ENCODE assay signal across 5 cellular contexts in the genomic region with DNA sequence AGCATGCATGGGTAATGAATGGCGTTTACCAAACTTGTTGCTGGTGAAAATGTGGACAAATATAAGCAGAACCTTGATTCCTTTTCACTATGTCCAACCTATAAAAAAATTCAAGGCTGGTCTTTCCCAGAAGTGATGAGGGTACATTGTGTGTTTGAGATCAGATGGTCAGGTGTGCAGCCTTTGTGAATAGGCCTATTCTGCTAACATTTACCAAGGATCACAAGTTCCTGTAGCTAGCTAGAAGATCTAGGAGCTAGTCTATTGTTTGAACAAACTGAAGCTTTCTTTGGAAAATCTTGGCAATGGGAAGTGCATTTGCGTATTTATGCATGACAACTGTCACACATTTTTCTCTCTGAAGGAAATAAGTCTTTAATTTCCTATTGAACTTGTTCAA.
"Had no signal": no experiment of that assay in that cellular context is flagged by ENCODE, and none has a peak within 500 bp of the region (broad histone marks: within the 10 kb centered on the region; RNA-seq: fewer than 3 reads in every experiment).

No MANE protein-coding gene starts in this region.

- ATAC-seq: GM23338, K562 had no signal

- H2AFZ ChIP-seq: GM23338 had no signal

- DNase-seq: H9, HCEC 1CT, IMR-90 had no signal

- H3K4me3 ChIP-seq: GM23338, K562 had no signal

- H3K4me2 ChIP-seq: GM23338 had no signal
